In the genomic region with DNA sequence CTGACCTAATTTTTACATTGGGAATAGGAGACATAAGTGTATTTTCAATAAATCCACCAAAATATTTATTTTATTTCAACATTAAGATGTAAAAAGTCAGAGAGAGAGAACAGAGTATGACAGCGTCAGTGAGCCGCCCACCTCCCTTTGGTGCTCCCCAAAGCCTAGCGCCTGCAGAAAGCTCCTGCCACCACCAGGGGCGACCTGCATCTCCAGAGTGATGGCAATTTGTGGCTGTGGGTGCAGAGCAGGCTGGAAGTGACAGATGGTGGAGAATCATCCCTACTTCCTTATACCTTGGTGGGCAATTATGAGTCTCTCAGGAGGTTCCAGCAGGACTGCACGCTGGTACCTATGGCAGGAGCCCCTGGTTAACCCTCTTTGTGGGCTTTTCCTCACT, we compare ENCODE assay signal across 15 cellular contexts.
DNase-seq lines count a peak whose midpoint lies in the region; ATAC-seq and TF ChIP-seq lines count a peak whose summit lies in the region.
"Had no signal": no experiment of that assay in that cellular context is flagged by ENCODE, and none has a peak within 500 bp of the region (broad histone marks: within the 10 kb centered on the region; RNA-seq: fewer than 3 reads in every experiment).

No MANE protein-coding gene starts in this region.

- no peak overlapping the region for H3K9ac ChIP-seq in HCT116 (ENCODE audit: low read length)
- H3K9ac ChIP-seq in OCI-LY3 (ENCODE audit: low read length): no peak overlapping the region

- no peaks in the 10 kb centered on the region for H4K20me1 ChIP-seq in HCT116 (ENCODE audit: insufficient read depth)
- H4K20me1 ChIP-seq in OCI-LY3 (ENCODE audit: insufficient read depth, low read length): no peaks in the 10 kb centered on the region

- ATAC-seq in HCT116: no peak
- no peak for ATAC-seq in HG03175 (IDR thresholded peaks at IDR 0.05; ENCODE audit: unreplicated experiment)
- ATAC-seq: foreskin keratinocyte had no signal

- no TSS peak for BruUV-seq in HCT116 (replicated peaks; lab: Mats Ljungman, UMichigan)

- H3K4me3 ChIP-seq in HCT116 (replicated peaks in 1 of 2; ENCODE audit: low read depth in 1 of 2, low read length in 2 of 2) (no peak overlapping the region), OCI-LY3 (ENCODE audit: low read length) (no peak overlapping the region), kidney epithelial cell (ENCODE audit: low read depth, low read length) (no peak overlapping the region)
- H3K4me3 ChIP-seq: right atrium auricular region, suprapubic skin had no signal

- no peaks in the 10 kb centered on the region for H3K9me2 ChIP-seq in HCT116 (ENCODE audit: insufficient read depth)

- H3K36me3 ChIP-seq in HCT116 (ENCODE audit: control insufficient read depth in 1 of 2, insufficient read depth in 2 of 2, low read length in 2 of 2) (no peaks in the 10 kb centered on the region), OCI-LY3 (replicated peaks; ENCODE audit: low read depth, low read length) (no peaks in the 10 kb centered on the region), kidney epithelial cell (ENCODE audit: control insufficient read depth, insufficient read depth, low read length) (no peaks in the 10 kb centered on the region)
- H3K36me3 ChIP-seq: right atrium auricular region, suprapubic skin had no signal

- no peak for TF ChIP-seq RAD21 in HCT116 (IDR thresholded peaks at IDR 0.05; ENCODE audit: low read depth)

- H3K4me1 ChIP-seq in HCT116 (ENCODE audit: control insufficient read depth in 1 of 2, insufficient read depth in 2 of 2, low read length in 2 of 2) (no peaks in the 10 kb centered on the region), OCI-LY3 (ENCODE audit: low read length) (no peaks in the 10 kb centered on the region)
- H3K4me1 ChIP-seq: foreskin keratinocyte, right atrium auricular region, suprapubic skin had no signal

- H3K27me3 ChIP-seq in HCT116 (ENCODE audit: insufficient read depth, low read length) (no peaks in the 10 kb centered on the region), OCI-LY3 (ENCODE audit: low read depth, low read length) (peaks cover 34% of the 10 kb centered on the region), kidney epithelial cell (ENCODE audit: control insufficient read depth, insufficient read depth, low read length) (no peaks in the 10 kb centered on the region)
- H3K27me3 ChIP-seq: foreskin keratinocyte, right atrium auricular region had no signal

- no peak overlapping the region for H3K4me2 ChIP-seq in HCT116 (ENCODE audit: low read length)
- H3K4me2 ChIP-seq in OCI-LY3 (ENCODE audit: low read length): no peak overlapping the region

- TF ChIP-seq POLR2A in HCT116 (IDR thresholded peaks at IDR 0.05; ENCODE audit: borderline replicate concordance, extremely low read depth, insufficient read depth, insufficient read length): no peak

- POLR2A ChIA-PET in HCT116 (lab: Charles Lee): no interaction called here

- intact Hi-C loops in HCT116 (cut with micrococcal nuclease): no loop called here

- DNase-seq in NCI-H2171 treated with DMSO at 0.1 percent for 48 hours (lab: John Stamatoyannopoulos, UW) (peak; percentile 12), NCI-H2171 (lab: John Stamatoyannopoulos, UW) (no peak), HCT116 (ENCODE audit: low read depth, low spot score) (no peak), kidney epithelial cell (ENCODE audit: low read depth) (no peak), pons (ENCODE audit: low spot score) (no peak), NCI-H1092 (lab: John Stamatoyannopoulos, UW) (no peak)
- DNase-seq: activated effector memory CD4-positive, alpha-beta T cell treated with anti-CD3 and anti-CD28 coated beads, Interleukin-2, amount 50 U/mL, for 16 hours; amygdala; foreskin keratinocyte; NCI-H2081 treated with DMSO at 0.1 percent for 48 hours; stimulated activated CD4-positive, alpha-beta T cell treated with anti-CD3 and anti-CD28 coated beads, Interleukin-1b, Interleukin-23, amount 100 ng/mL, for 48 hours had no signal

- H3K27ac ChIP-seq in HCT116 (ENCODE audit: low read depth, low read length) (no peak overlapping the region), OCI-LY3 (ENCODE audit: low read length) (no peak overlapping the region)
- H3K27ac ChIP-seq: foreskin keratinocyte, right atrium auricular region, suprapubic skin had no signal

- peak in 2 of 3 experiments; percentile 3 to 24; a peak in 1 of 6 replicates for TF ChIP-seq CTCF in HCT116 (IDR thresholded peaks at IDR 0.05 in 2 of 3, conservative IDR thresholded peaks at IDR 0.05 in 1 of 3; ENCODE audit: borderline replicate concordance in 1 of 3, insufficient read depth in 1 of 3, low read depth in 2 of 3, low read length in 2 of 3)
- peak; percentile 37 for TF ChIP-seq CTCF in OCI-LY3 (IDR thresholded peaks at IDR 0.05; ENCODE audit: low read depth, low read length)
- TF ChIP-seq CTCF in kidney epithelial cell (IDR thresholded peaks at IDR 0.05; ENCODE audit: insufficient read depth, low read length, poor library complexity, severe bottlenecking): peak; percentile 12

- H3K9me3 ChIP-seq in HCT116 (ENCODE audit: control insufficient read depth in 1 of 2, insufficient read depth in 1 of 2, low read depth in 1 of 2, low read length in 2 of 2): no peaks in the 10 kb centered on the region; a peak in 1 of 4 replicates
- H3K9me3 ChIP-seq in OCI-LY3 (ENCODE audit: insufficient read depth, low read length): no peaks in the 10 kb centered on the region
- H3K9me3 ChIP-seq: right atrium auricular region, suprapubic skin had no signal

- H3K79me2 ChIP-seq in HCT116 (ENCODE audit: insufficient read depth, low read length): no peaks in the 10 kb centered on the region
- no peaks in the 10 kb centered on the region for H3K79me2 ChIP-seq in OCI-LY3 (ENCODE audit: low read length)

- RAD21 ChIA-PET in HCT116 (lab: Charles Lee; ENCODE audit: low non-redundant PET in 1 of 2, low total read pairs in 2 of 2, uncharacterized antibody in 2 of 2, unreplicated experiment in 2 of 2): no interaction called here

- CTCF ChIA-PET in HCT116 (lab: Charles Lee): no interaction called here

- H2AFZ ChIP-seq in HCT116 (ENCODE audit: low read depth, low read length, poor library complexity, severe bottlenecking) (no peak overlapping the region), OCI-LY3 (ENCODE audit: low read depth, low read length) (no peak overlapping the region)

TF ChIP-seq in HCT116, 20 proteins besides CTCF, POLR2A, EP300 and RAD21 (continues in another document):
- TF ChIP-seq ZFX (IDR thresholded peaks at IDR 0.05) (no peak), POLR2AphosphoS5 (IDR thresholded peaks at IDR 0.05; ENCODE audit: low read depth, low read length) (no peak), YY1 (IDR thresholded peaks at IDR 0.05; ENCODE audit: extremely low read depth, insufficient replicate concordance, low read depth, low read length) (no peak), CEBPB (IDR thresholded peaks at IDR 0.05; ENCODE audit: low read depth) (no peak), EZH2 (IDR thresholded peaks at IDR 0.05) (no peak), ZNF274 (IDR thresholded peaks at IDR 0.05; ENCODE audit: low read depth, low read length) (no peak), SP1 (IDR thresholded peaks at IDR 0.05; ENCODE audit: low read depth) (no peak), CBX3 (IDR thresholded peaks at IDR 0.05; ENCODE audit: low read depth) (no peak), FOSL1 (IDR thresholded peaks at IDR 0.05; ENCODE audit: low read depth) (no peak), EGR1 (IDR thresholded peaks at IDR 0.05; ENCODE audit: low read depth) (no peak), ELF1 (IDR thresholded peaks at IDR 0.05; ENCODE audit: borderline replicate concordance, low read depth) (no peak), SIN3A (IDR thresholded peaks at IDR 0.05; ENCODE audit: low read depth) (no peak), JUND (IDR thresholded peaks at IDR 0.05) (no peak), SRF (IDR thresholded peaks at IDR 0.05; ENCODE audit: low read depth) (no peak)
- TF ChIP-seq, protein P1, sequence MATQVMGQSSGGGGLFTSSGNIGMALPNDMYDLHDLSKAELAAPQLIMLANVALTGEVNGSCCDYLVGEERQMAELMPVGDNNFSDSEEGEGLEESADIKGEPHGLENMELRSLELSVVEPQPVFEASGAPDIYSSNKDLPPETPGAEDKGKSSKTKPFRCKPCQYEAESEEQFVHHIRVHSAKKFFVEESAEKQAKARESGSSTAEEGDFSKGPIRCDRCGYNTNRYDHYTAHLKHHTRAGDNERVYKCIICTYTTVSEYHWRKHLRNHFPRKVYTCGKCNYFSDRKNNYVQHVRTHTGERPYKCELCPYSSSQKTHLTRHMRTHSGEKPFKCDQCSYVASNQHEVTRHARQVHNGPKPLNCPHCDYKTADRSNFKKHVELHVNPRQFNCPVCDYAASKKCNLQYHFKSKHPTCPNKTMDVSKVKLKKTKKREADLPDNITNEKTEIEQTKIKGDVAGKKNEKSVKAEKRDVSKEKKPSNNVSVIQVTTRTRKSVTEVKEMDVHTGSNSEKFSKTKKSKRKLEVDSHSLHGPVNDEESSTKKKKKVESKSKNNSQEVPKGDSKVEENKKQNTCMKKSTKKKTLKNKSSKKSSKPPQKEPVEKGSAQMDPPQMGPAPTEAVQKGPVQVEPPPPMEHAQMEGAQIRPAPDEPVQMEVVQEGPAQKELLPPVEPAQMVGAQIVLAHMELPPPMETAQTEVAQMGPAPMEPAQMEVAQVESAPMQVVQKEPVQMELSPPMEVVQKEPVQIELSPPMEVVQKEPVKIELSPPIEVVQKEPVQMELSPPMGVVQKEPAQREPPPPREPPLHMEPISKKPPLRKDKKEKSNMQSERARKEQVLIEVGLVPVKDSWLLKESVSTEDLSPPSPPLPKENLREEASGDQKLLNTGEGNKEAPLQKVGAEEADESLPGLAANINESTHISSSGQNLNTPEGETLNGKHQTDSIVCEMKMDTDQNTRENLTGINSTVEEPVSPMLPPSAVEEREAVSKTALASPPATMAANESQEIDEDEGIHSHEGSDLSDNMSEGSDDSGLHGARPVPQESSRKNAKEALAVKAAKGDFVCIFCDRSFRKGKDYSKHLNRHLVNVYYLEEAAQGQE (IDR thresholded peaks at IDR 0.05; ENCODE audit: low read depth): no peak
- TF ChIP-seq, protein P2, sequence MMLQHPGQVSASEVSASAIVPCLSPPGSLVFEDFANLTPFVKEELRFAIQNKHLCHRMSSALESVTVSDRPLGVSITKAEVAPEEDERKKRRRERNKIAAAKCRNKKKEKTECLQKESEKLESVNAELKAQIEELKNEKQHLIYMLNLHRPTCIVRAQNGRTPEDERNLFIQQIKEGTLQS (IDR thresholded peaks at IDR 0.05): no peak
